Comparison of ENCODE assay signal across 27 cellular contexts in the genomic region with DNA sequence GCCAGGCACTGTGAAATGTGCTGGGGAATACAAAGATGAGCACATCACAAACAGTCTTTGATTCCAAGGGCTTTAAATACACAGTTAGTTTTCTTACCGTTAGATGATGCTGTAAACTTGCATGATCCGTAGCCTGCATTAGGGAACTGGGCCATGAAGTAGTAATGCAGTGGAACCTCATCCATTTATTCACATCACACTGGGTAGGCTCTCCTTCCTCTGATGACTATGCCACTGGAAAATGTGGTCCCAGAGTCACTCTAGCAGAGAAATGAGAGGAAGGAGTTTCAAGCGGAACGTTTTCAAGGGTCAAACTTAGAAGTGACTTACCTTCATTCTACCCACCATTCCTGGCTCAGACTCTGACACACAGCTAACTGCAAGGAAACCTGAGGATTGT.
"Had no signal": no experiment of that assay in that cellular context is flagged by ENCODE, and none has a peak within 500 bp of the region (broad histone marks: within the 10 kb centered on the region; RNA-seq: fewer than 3 reads in every experiment).

No MANE protein-coding gene starts in this region.

- H3K27ac ChIP-seq: coronary artery, neutrophil, parathyroid adenoma, right atrium auricular region, suprapubic skin, transverse colon, upper lobe of right lung, uterus had no signal

- H3K4me1 ChIP-seq: parathyroid adenoma, right atrium auricular region, suprapubic skin, transverse colon, upper lobe of right lung, uterus had no signal

- H3K9me3 ChIP-seq: esophagus squamous epithelium, neutrophil, right atrium auricular region, suprapubic skin, transverse colon, upper lobe of right lung, uterus had no signal

- H3K36me3 ChIP-seq: esophagus squamous epithelium, neutrophil, right atrium auricular region, suprapubic skin, transverse colon, upper lobe of right lung, uterus had no signal

- FAIRE-seq: endothelial cell of umbilical vein, kidney had no signal

- H3K4me3 ChIP-seq: coronary artery, esophagus squamous epithelium, lung, right atrium auricular region, smooth muscle cell, suprapubic skin, transverse colon, upper lobe of right lung, uterus had no signal

- ATAC-seq: left lobe of liver; natural killer cell; sciatic nerve; stimulated activated naive CD8-positive, alpha-beta T cell treated with anti-CD3 and anti-CD28 coated beads, Interleukin-15, amount 100 ng/mL, for 72 hours; upper lobe of right lung had no signal

- H3K27me3 ChIP-seq: esophagus squamous epithelium, neutrophil, right atrium auricular region, suprapubic skin, transverse colon, upper lobe of right lung, uterus had no signal

- DNase-seq: dermis blood vessel endothelial cell; effector memory CD4-positive, alpha-beta T cell; erythroblast; esophagus squamous epithelium; foreskin melanocyte; hypothalamus; kidney; natural killer cell; stimulated activated CD4-positive, alpha-beta T cell treated with anti-CD3 and anti-CD28 coated beads, Interleukin-12 subunit alpha, Interleukin-12 subunit beta, amount 100 ng/mL, for 4 hours; stimulated activated CD4-positive, alpha-beta T cell treated with anti-CD3 and anti-CD28 coated beads, Interleukin-1b, Interleukin-23, amount 100 ng/mL, for 48 hours; stimulated activated CD4-positive, alpha-beta T cell treated with anti-CD3 and anti-CD28 coated beads, Interleukin-4, amount 100 ng/mL, for 1 hour; stimulated activated CD8-positive, alpha-beta memory T cell treated with anti-CD3 and anti-CD28 coated beads, Interleukin-4, amount 100 ng/mL, for 48 hours; stimulated activated naive CD4-positive, alpha-beta T cell; stimulated activated naive CD8-positive, alpha-beta T cell treated with anti-CD3 and anti-CD28 coated beads, Interleukin-15, amount 100 ng/mL, for 72 hours; transverse colon; upper lobe of right lung; uterus had no signal
